ENCODE assay signal across 9 cellular contexts in the genomic region with DNA sequence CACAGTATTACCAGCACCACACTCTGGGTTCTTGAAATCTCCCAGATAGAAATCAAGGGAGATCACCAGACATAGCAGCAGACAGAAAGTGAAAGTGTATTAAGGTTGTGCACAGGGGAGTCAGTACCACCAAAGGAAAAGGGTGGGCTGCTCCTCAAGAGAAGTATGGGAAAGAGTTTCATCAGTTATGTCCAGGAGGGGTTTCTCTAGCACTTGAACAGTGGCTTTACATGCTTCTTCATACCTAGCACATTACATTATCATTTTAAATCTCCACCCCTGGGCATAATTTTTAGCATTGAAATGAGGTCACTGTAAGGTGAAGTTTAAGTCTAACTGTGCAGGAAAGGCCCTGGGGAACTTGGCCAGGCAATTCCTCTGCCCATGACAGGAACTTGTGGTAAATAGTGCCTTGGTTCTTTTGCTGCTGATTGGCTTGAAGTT.
DNase-seq lines count a peak whose midpoint lies in the region; ATAC-seq and TF ChIP-seq lines count a peak whose summit lies in the region.
"Had no signal": no experiment of that assay in that cellular context is flagged by ENCODE, and none has a peak within 500 bp of the region (broad histone marks: within the 10 kb centered on the region; RNA-seq: fewer than 3 reads in every experiment).

No MANE protein-coding gene starts in this region.

- H3K36me3 Mint-ChIP-seq in type B pancreatic cell (no peaks in the 10 kb centered on the region), endodermal cell (ENCODE audit: low read depth) (peaks cover 3% of the 10 kb centered on the region)

- H3K27ac Mint-ChIP-seq in type B pancreatic cell (no peak overlapping the region), endodermal cell (no peak overlapping the region)

- H3K4me1 ChIP-seq in aorta (ENCODE audit: control insufficient read depth in 1 of 2, insufficient read depth in 2 of 2, low read length in 2 of 2) (no peaks in the 10 kb centered on the region), endodermal cell (ENCODE audit: control insufficient read depth, insufficient read depth, low read length) (peaks cover 5% of the 10 kb centered on the region)

- H3K36me3 ChIP-seq in KOPT-K1 (ENCODE audit: insufficient read depth, low read length) (no peaks in the 10 kb centered on the region), aorta (ENCODE audit: control insufficient read depth in 1 of 2, insufficient read depth in 2 of 2, low read length in 1 of 2) (no peaks in the 10 kb centered on the region), endodermal cell (ENCODE audit: control insufficient read depth, insufficient read depth, low read length) (no peaks in the 10 kb centered on the region)
- H3K36me3 ChIP-seq: neutrophil had no signal

- ATAC-seq in HG02763 (IDR thresholded peaks at IDR 0.05; ENCODE audit: unreplicated experiment) (peak; percentile 88), aorta (ENCODE audit: low FRiP score) (no peak)

- H3K27me3 Mint-ChIP-seq in type B pancreatic cell, result no peaks in the 10 kb centered on the region
- no peaks in the 10 kb centered on the region for H3K27me3 Mint-ChIP-seq in endodermal cell (ENCODE audit: insufficient read depth)

- TF ChIP-seq CTCF in type B pancreatic cell (conservative IDR thresholded peaks at IDR 0.05) (no peak), endodermal cell (conservative IDR thresholded peaks at IDR 0.05) (no peak)

- H3K9me3 ChIP-seq in KOPT-K1 (ENCODE audit: insufficient read depth, low read length, poor library complexity, severe bottlenecking) (no peaks in the 10 kb centered on the region), aorta (ENCODE audit: control insufficient read depth, low read length) (no peaks in the 10 kb centered on the region), endodermal cell (ENCODE audit: control insufficient read depth, low read length) (peaks cover 8% of the 10 kb centered on the region)

- H3K9me3 Mint-ChIP-seq in type B pancreatic cell (no peaks in the 10 kb centered on the region), endodermal cell (peaks cover 3% of the 10 kb centered on the region)

- no peak overlapping the region for H3K9ac ChIP-seq in endodermal cell (ENCODE audit: extremely low read depth, low read length, poor library complexity, severe bottlenecking)

- H3K4me3 ChIP-seq in aorta (ENCODE audit: low read length in 2 of 2), result no peak overlapping the region
- H3K4me3 ChIP-seq in endodermal cell (ENCODE audit: low read length), result no peak overlapping the region

- H3K4me3 Mint-ChIP-seq in type B pancreatic cell (peak overlapping the region; percentile 12), endodermal cell (no peak overlapping the region)

- H3K4me1 Mint-ChIP-seq in type B pancreatic cell (ENCODE audit: unreplicated experiment), result peaks cover 8% of the 10 kb centered on the region
- peaks cover 21% of the 10 kb centered on the region for H3K4me1 Mint-ChIP-seq in endodermal cell

- intact Hi-C loops in aorta (cut with DNase I), result no loop called here

- H3K27me3 ChIP-seq in aorta (ENCODE audit: control insufficient read depth in 1 of 2, insufficient read depth in 2 of 2, low read length in 1 of 2) (no peaks in the 10 kb centered on the region), endodermal cell (ENCODE audit: control insufficient read depth, insufficient read depth, low read length, poor library complexity, severe bottlenecking) (no peaks in the 10 kb centered on the region)
- H3K27me3 ChIP-seq: neutrophil had no signal

- DNase-seq in NCI-H82 (lab: John Stamatoyannopoulos, UW), result peak; percentile 32
- no peak for DNase-seq in NCI-H82 treated with DMSO at 0.1 percent for 48 hours (lab: John Stamatoyannopoulos, UW; ENCODE audit: unreplicated experiment)
- DNase-seq in type B pancreatic cell (ENCODE audit: extremely low spot score, unreplicated experiment), result no peak
- no peak for DNase-seq in aorta
- no peak for DNase-seq in AG08396 (ENCODE audit: low spot score)
- DNase-seq in endodermal cell, result no peak

- H3K27ac ChIP-seq in KOPT-K1 (ENCODE audit: low read depth, low read length, poor library complexity, severe bottlenecking), result peak overlapping the region; percentile 45
- H3K27ac ChIP-seq in aorta (ENCODE audit: low read depth in 1 of 2, low read length in 2 of 2), result no peak overlapping the region
- H3K27ac ChIP-seq in endodermal cell (ENCODE audit: low read depth, low read length), result no peak overlapping the region
- H3K27ac ChIP-seq: neutrophil had no signal
